ENCODE assay signal across 10 cellular contexts in genomic region chr4:94068712-94069111, GRCh38.
"Had no signal": no experiment of that assay in that cellular context is flagged by ENCODE, and none has a peak within 500 bp of the region (broad histone marks: within the 10 kb centered on the region; RNA-seq: fewer than 3 reads in every experiment).

No MANE protein-coding gene starts in this region.

- H3K4me1 ChIP-seq: suprapubic skin had no signal

- DNase-seq: activated CD4-positive, alpha-beta T cell treated with anti-CD3 and anti-CD28 coated beads, Interleukin-2, amount 50 U/mL, for 1 hour; activated naive CD4-positive, alpha-beta T cell treated with Interleukin-2 at 50 U/mL for 16 hours; anterior cingulate cortex; hypothalamus; islet precursor cell; naive B cell; T-helper 9 cell; trophoblast cell had no signal

- H3K36me3 ChIP-seq: suprapubic skin had no signal

- H3K4me3 ChIP-seq: lung, suprapubic skin had no signal

- H3K9me3 ChIP-seq: suprapubic skin had no signal

- H3K27me3 ChIP-seq: suprapubic skin had no signal

- H3K27ac ChIP-seq: suprapubic skin had no signal
